ENCODE assay signal across 8 cellular contexts in the genomic region with DNA sequence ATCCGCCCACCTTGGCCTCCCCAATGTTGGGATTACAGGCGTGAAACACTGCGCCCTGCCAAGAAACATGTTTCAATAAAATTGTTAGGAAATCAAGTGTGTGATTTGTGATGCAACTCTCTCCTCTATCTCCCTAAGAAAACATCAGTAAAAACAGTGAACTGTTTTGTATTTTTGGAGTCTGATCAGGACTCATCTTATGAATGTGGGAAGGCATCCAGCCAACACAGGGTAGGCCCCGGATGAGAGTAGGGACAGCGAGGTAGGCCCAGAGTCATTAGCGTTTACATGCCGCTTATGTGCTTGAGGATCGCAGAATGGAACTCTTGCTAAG. TPM values are rescaled to one million over a fixed set of nuclear protein-coding genes. Genes with fewer than 3 reads are reported as not detected.
DNase-seq lines count a peak whose midpoint lies in the region; ATAC-seq and TF ChIP-seq lines count a peak whose summit lies in the region.

No MANE protein-coding gene starts in this region.

- H3K27me3 ChIP-seq in SK-N-SH (ENCODE audit: insufficient read depth), result no peaks in the 10 kb centered on the region
- H3K27me3 ChIP-seq in adipocyte (replicated peaks; ENCODE audit: control insufficient read depth, insufficient read depth, low read length), result no peaks in the 10 kb centered on the region
- no peaks in the 10 kb centered on the region for H3K27me3 ChIP-seq in suprapubic skin

- no peaks in the 10 kb centered on the region for H4K20me1 ChIP-seq in SK-N-SH (ENCODE audit: insufficient read depth)

- POLR2A ChIA-PET in SK-N-SH (lab: Yijun Ruan, JAX), result interaction anchor here (0.6 to 3.0 kb wide), 6 partner anchors 8 to 291 kb away, joined by 3 to 27 read pairs (median 4); partner anchors contain the start of genes RPL29 and WDR82

- WGBS in SK-N-SH (ENCODE audit: low lambda C conversion rate), result 77% methylated on average over 8 of the region's 8 CpGs
- WGBS in suprapubic skin, result 54% methylated on average over 8 of the region's 8 CpGs

- H3F3A ChIP-seq in SK-N-SH (replicated peaks; ENCODE audit: insufficient read depth), result peaks cover 26% of the 10 kb centered on the region

- TF ChIP-seq CTCF in SK-N-SH (IDR thresholded peaks at IDR 0.05) (no peak), suprapubic skin (IDR thresholded peaks at IDR 0.05) (no peak)

- H3K4me1 ChIP-seq in SK-N-SH (ENCODE audit: control insufficient read depth in 1 of 2, insufficient read depth in 2 of 2, low read depth in 1 of 2, low read length in 1 of 2) (peaks cover 0 to 23% of the 10 kb centered on the region in 2 experiments; a peak in 2 of 4 replicates), adipocyte (ENCODE audit: control insufficient read depth, insufficient read depth, low read length) (peaks cover 51% of the 10 kb centered on the region), suprapubic skin (peaks cover 24% of the 10 kb centered on the region)

- no peaks in the 10 kb centered on the region for H3K9me2 ChIP-seq in SK-N-SH

- H3K36me3 ChIP-seq in SK-N-SH (replicated peaks in 1 of 2; ENCODE audit: control insufficient read depth in 1 of 2, insufficient read depth in 2 of 2, low read length in 1 of 2) (peaks cover 0 to 4% of the 10 kb centered on the region in 2 experiments), adipocyte (ENCODE audit: control insufficient read depth, insufficient read depth, low read length, severe bottlenecking) (peaks cover 8% of the 10 kb centered on the region), suprapubic skin (peaks cover 19% of the 10 kb centered on the region)

- TF ChIP-seq RAD21 in SK-N-SH (IDR thresholded peaks at IDR 0.05; ENCODE audit: low read length), result no peak

- no peak overlapping the region for H2AFZ ChIP-seq in SK-N-SH (ENCODE audit: low read depth)

- DNase-seq in SK-N-SH (no peak), adipocyte (ENCODE audit: low read depth) (no peak), kidney glomerular epithelial cell (lab: John Stamatoyannopoulos, UW) (peak; percentile 64), suprapubic skin (ENCODE audit: low spot score in 2 of 2) (no peak), DMS79 treated with DMSO at 0.1 percent for 48 hours (lab: John Stamatoyannopoulos, UW) (no peak), NCI-H1436 treated with DMSO at 0.1 percent for 48 hours (lab: John Stamatoyannopoulos, UW) (no peak)

- H3K9me3 ChIP-seq in SK-N-SH (no peaks in the 10 kb centered on the region), adipocyte (ENCODE audit: control insufficient read depth, low read length) (no peaks in the 10 kb centered on the region), suprapubic skin (no peaks in the 10 kb centered on the region)

- peak overlapping the region; percentile 94 for H3K4me2 ChIP-seq in SK-N-SH

- H3K4me3 ChIP-seq in SK-N-SH (ENCODE audit: low read depth in 2 of 2, low read length in 1 of 2) (peak overlapping the region; percentile 63 to 81), adipocyte (ENCODE audit: low read length) (peak overlapping the region; percentile 89), suprapubic skin (peak overlapping the region; percentile 84)

- ATAC-seq in SK-N-SH treated with all-trans-retinoic acid at 6 μM for 48 hours (no peak), GM21367 (IDR thresholded peaks at IDR 0.05; ENCODE audit: unreplicated experiment) (no peak)

- no peak for TF ChIP-seq POLR2A in suprapubic skin (IDR thresholded peaks at IDR 0.05)

- CTCF ChIA-PET in SK-N-SH (lab: Yijun Ruan, JAX), result interaction anchor here (1.6 to 16.0 kb wide), 2 partner anchors 10 to 56 kb away, joined by 5 to 504 read pairs; no protein-coding TSS in a partner anchor

- TF ChIP-seq EP300 in SK-N-SH (IDR thresholded peaks at IDR 0.05; ENCODE audit: borderline replicate concordance in 1 of 2, low read depth in 1 of 2, low read length in 1 of 2) (no peak), suprapubic skin (IDR thresholded peaks at IDR 0.05) (no peak)

- H3K27ac ChIP-seq in SK-N-SH (ENCODE audit: low read depth in 2 of 2, low read length in 1 of 2), result peak overlapping the region; percentile 97 to 99; a peak in 2 of 4 replicates
- H3K27ac ChIP-seq in suprapubic skin, result peak overlapping the region; percentile 99

- H3K79me2 ChIP-seq in SK-N-SH (ENCODE audit: insufficient read depth), result peaks cover 27% of the 10 kb centered on the region; the same call in 1 of the 2 replicates

- peak overlapping the region; percentile 98 for H3K9ac ChIP-seq in SK-N-SH
- H3K9ac ChIP-seq in adipocyte (ENCODE audit: low read length), result peak overlapping the region; percentile 98

TF ChIP-seq in SK-N-SH, 30 proteins besides CTCF, POLR2A, EP300 and RAD21:
- TF ChIP-seq NFIC (IDR thresholded peaks at IDR 0.05; ENCODE audit: borderline replicate concordance) (no peak), MAX (IDR thresholded peaks at IDR 0.05; ENCODE audit: low read depth) (no peak)
- TF ChIP-seq, protein P1, sequence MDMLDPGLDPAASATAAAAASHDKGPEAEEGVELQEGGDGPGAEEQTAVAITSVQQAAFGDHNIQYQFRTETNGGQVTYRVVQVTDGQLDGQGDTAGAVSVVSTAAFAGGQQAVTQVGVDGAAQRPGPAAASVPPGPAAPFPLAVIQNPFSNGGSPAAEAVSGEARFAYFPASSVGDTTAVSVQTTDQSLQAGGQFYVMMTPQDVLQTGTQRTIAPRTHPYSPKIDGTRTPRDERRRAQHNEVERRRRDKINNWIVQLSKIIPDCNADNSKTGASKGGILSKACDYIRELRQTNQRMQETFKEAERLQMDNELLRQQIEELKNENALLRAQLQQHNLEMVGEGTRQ (IDR thresholded peaks at IDR 0.05; ENCODE audit: borderline replicate concordance, low read depth, low read length), result no peak
TF ChIP-seq in SK-N-SH: peak in this region for 0.

TF ChIP-seq in SK-N-SH treated with all-trans-retinoic acid at 6 μM for 48 hours, 23 proteins besides CTCF, POLR2A, EP300 and RAD21:
- TF ChIP-seq TCF4 (CRISPR knock-in tag; IDR thresholded peaks at IDR 0.05; ENCODE audit: borderline replicate concordance) (no peak), BACH2 (CRISPR knock-in tag; IDR thresholded peaks at IDR 0.05; ENCODE audit: borderline replicate concordance) (no peak), ZFP30 (CRISPR knock-in tag; IDR thresholded peaks at IDR 0.05) (no peak), ISL1 (CRISPR knock-in tag; IDR thresholded peaks at IDR 0.05) (no peak)

RNA-seq across cellular contexts. Expression of gene GLYCTK, which starts 0.9 kb away (rescaled TPM):
- 16.8 and 18.8 TPM in 2 replicates for polyA plus RNA-seq in SK-N-SH (2012; rRNA removed)
- polyA plus RNA-seq in SK-N-SH (2012; cell fraction: cytosol; rRNA removed), result 4.5 and 7.4 TPM in 2 replicates
- 76.2 and 100 TPM in 2 replicates for polyA plus RNA-seq in SK-N-SH (2012; cell fraction: nucleus; rRNA removed)
- 10 to 100 TPM in 1 of 4 donors, 1 to 10 TPM in 3; 2.6 to 11.9 (median 6.4) TPM for total RNA-seq in suprapubic skin

RNA-seq across cellular contexts. Expression of gene WDR82, which starts 8.3 kb away (rescaled TPM):
- polyA plus RNA-seq in SK-N-SH (2012; rRNA removed), result 41.2 and 57.8 TPM in 2 replicates
- polyA plus RNA-seq in SK-N-SH (2012; cell fraction: cytosol; rRNA removed), result 55.6 and 67.2 TPM in 2 replicates
- polyA plus RNA-seq in SK-N-SH (2012; cell fraction: nucleus; rRNA removed), result 11.1 and 24.5 TPM in 2 replicates
- total RNA-seq in suprapubic skin, result 10 to 100 TPM; 46.7 to 57.6 (median 52.5) TPM

RNA-seq across cellular contexts. Expression of gene DNAH1, which starts 29.4 kb away (rescaled TPM):
- polyA plus RNA-seq in SK-N-SH (2012; rRNA removed), result 5.1 and 6.7 TPM in 2 replicates
- polyA plus RNA-seq in SK-N-SH (2012; cell fraction: cytosol; rRNA removed), result 1.2 and 1.4 TPM in 2 replicates
- polyA plus RNA-seq in SK-N-SH (2012; cell fraction: nucleus; rRNA removed), result 34.4 and 46.8 TPM in 2 replicates
- total RNA-seq in suprapubic skin, result 10 to 100 TPM in 1 of 4 donors, 1 to 10 TPM in 3; 3.4 to 10.1 (median 7.7) TPM

RNA-seq across cellular contexts. Expression of gene PPM1M, which starts 41.2 kb away (rescaled TPM):
- 19.2 and 23.9 TPM in 2 replicates for polyA plus RNA-seq in SK-N-SH (2012; rRNA removed)
- 11.7 and 15.6 TPM in 2 replicates for polyA plus RNA-seq in SK-N-SH (2012; cell fraction: cytosol; rRNA removed)
- polyA plus RNA-seq in SK-N-SH (2012; cell fraction: nucleus; rRNA removed), result 56.2 and 60.9 TPM in 2 replicates
- 10 to 100 TPM in 3 of 4 donors, 1 to 10 TPM in 1; 10.0 to 17.5 (median 11.3) TPM for total RNA-seq in suprapubic skin

RNA-seq across cellular contexts. Expression of gene TWF2, which starts 47.8 kb away (rescaled TPM):
- polyA plus RNA-seq in SK-N-SH (2012; rRNA removed), result 157 and 188 TPM in 2 replicates
- 81.6 and 132 TPM in 2 replicates for polyA plus RNA-seq in SK-N-SH (2012; cell fraction: cytosol; rRNA removed)
- polyA plus RNA-seq in SK-N-SH (2012; cell fraction: nucleus; rRNA removed), result 125 and 150 TPM in 2 replicates
- 10 to 100 TPM; 33.2 to 46.2 (median 42.6) TPM for total RNA-seq in suprapubic skin
